In genomic region chr18:34222396-34223163, GRCh38 we compare ENCODE assay signal across 10 cellular contexts. TPM values are rescaled to one million over a fixed set of nuclear protein-coding genes. Genes with fewer than 3 reads are reported as not detected.
DNase-seq lines count a peak whose midpoint lies in the region; ATAC-seq and TF ChIP-seq lines count a peak whose summit lies in the region.
"Had no signal": no experiment of that assay in that cellular context is flagged by ENCODE, and none has a peak within 500 bp of the region (broad histone marks: within the 10 kb centered on the region; RNA-seq: fewer than 3 reads in every experiment).

No MANE protein-coding gene starts in this region.

- peak; percentile 84 for DNase-seq in DMS79 treated with DMSO at 0.1 percent for 48 hours (lab: John Stamatoyannopoulos, UW)
- DNase-seq in SHP77 (lab: John Stamatoyannopoulos, UW) = peak; percentile 74 to 75
- peak; percentile 26 for DNase-seq in globus pallidus (ENCODE audit: low spot score)
- DNase-seq in omental fat pad (ENCODE audit: low spot score) = no peak
- no peak for DNase-seq in 8988T
- no peak for DNase-seq in activated naive CD4-positive, alpha-beta T cell (lab: John Stamatoyannopoulos, UW)
- DNase-seq in activated CD4-positive, alpha-beta T cell treated with anti-CD3 and anti-CD28 coated beads for 4 hours = no peak

- no peak for TF ChIP-seq CTCF in omental fat pad (IDR thresholded peaks at IDR 0.05)

- ATAC-seq in HG03196 (IDR thresholded peaks at IDR 0.05; ENCODE audit: unreplicated experiment) = peak; percentile 50
- peak; percentile 28 for ATAC-seq in omental fat pad (ENCODE audit: low FRiP score)

RNA-seq across cellular contexts. Expression of gene NOL4, which starts 2.1 kb away (rescaled TPM):
- total RNA-seq in omental fat pad = under 1 TPM in 1 of 4 donors, not detected in 3; 0.79 TPM
- total RNA-seq: activated naive CD4-positive, alpha-beta T cell treated with anti-CD3 and anti-CD28 coated beads, Interleukin-2, amount 50 U/mL, for 72 hours; subcutaneous adipose tissue had no signal

Comparison
In these comparisons a context has a peak if more than half of its experiments do, and no peak if none do; other contexts are left out.
1. DNase-seq: peak in DMS79 treated with DMSO at 0.1 percent for 48 hours (single experiment), SHP77 (2 of 2) and globus pallidus (single experiment); none in omental fat pad (single experiment), 8988T (single experiment), activated naive CD4-positive, alpha-beta T cell (0 of 4) and activated CD4-positive, alpha-beta T cell treated with anti-CD3 and anti-CD28 coated beads for 4 hours (0 of 2).